ENCODE assay signal across 15 cellular contexts in the genomic region with DNA sequence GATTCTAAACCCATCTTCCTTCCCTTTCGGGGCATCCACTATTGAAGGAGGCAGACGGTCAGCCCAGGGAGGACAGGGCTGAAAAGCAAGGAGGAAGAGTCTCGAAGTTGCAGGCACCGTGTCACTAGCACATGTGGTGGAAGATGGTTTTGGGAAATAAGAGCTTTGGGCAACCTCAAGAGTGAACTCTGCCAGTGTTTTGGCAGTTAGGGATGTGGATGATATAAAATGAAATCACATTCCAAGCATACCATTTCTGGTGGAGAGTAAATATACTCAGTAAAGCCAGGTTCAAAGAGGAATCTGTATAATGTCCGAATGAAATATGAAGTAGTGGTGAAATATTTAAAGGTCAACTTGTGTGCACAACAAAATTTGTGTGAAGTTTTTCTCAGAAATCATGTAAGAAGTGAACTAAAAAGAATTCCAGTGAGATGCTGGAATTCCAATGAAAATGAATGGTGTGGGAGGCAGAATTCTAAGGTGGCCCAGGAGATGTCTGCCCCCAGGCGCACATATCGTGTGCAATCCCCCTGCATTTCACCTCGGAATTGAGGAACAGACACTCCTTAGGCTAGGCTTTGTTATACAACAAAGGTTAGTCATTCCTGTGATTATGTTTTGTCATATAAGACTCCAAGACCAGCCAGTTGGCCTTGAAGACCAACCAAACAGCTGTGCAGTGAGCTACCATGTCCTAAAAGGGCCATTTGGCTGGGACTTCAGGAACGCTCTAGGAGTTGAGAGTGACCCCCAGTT.
DNase-seq lines count a peak whose midpoint lies in the region; ATAC-seq and TF ChIP-seq lines count a peak whose summit lies in the region.
"Had no signal": no experiment of that assay in that cellular context is flagged by ENCODE, and none has a peak within 500 bp of the region (broad histone marks: within the 10 kb centered on the region; RNA-seq: fewer than 3 reads in every experiment).

No MANE protein-coding gene starts in this region.

- no peak overlapping the region for H2BK12ac ChIP-seq in H9 (ENCODE audit: insufficient read length, low read depth, low read length)

- H3K18ac ChIP-seq in H9 (ENCODE audit: insufficient read length, low read depth, low read length), result no peak overlapping the region

- no peaks in the 10 kb centered on the region for H3K23me2 ChIP-seq in H9 (ENCODE audit: insufficient read length, low read depth, low read length, poor library complexity, severe bottlenecking)

- H3K27ac Mint-ChIP-seq in H9, result no peak overlapping the region
- H3K27ac Mint-ChIP-seq: activated naive CD4-positive, alpha-beta T cell treated with anti-CD3 and anti-CD28 coated beads for 36 hours; IgD-negative memory B cell; immature natural killer cell; T-cell had no signal

- no peaks in the 10 kb centered on the region for H3K36me3 Mint-ChIP-seq in H9 (ENCODE audit: insufficient read depth in 1 of 3, low read depth in 3 of 3)
- H3K36me3 Mint-ChIP-seq: immature natural killer cell, T-cell had no signal

- H3K4me1 Mint-ChIP-seq in H9, result peaks cover 7 to 11% of the 10 kb centered on the region in 2 experiments
- H3K4me1 Mint-ChIP-seq: IgD-negative memory B cell, immature natural killer cell, T-cell had no signal

- in situ Hi-C loops in Caki2 (cut with HindIII; ENCODE audit: low pct_unique_long_range_greater_than_20kb, low sequenced_read_pairs), result no loop called here

- WGBS in thyroid gland, 2 donors, result 75 to 84% methylated on average over 9 of the region's 9 CpGs
- no CpG with 5 or more reads among the region's 9 CpGs for WGBS in H9 (ENCODE audit: extremely low coverage, insufficient read length, low lambda C conversion rate)

- H3K36me3 ChIP-seq in thyroid gland, result no peaks in the 10 kb centered on the region
- H3K36me3 ChIP-seq: gastrocnemius medialis had no signal

- DNase-seq in Caki2 (ENCODE audit: low read depth) (peak; percentile 48), M059J (ENCODE audit: low read depth) (peak; percentile 72), ecto neural progenitor cell (ENCODE audit: low spot score) (peak; percentile 29), omental fat pad (ENCODE audit: low spot score) (no peak), thyroid gland (no peak), H9 (no peak), NCI-H526 treated with DMSO at 0.1 percent for 48 hours (lab: John Stamatoyannopoulos, UW) (no peak)
- DNase-seq: activated naive CD4-positive, alpha-beta T cell treated with anti-CD3 and anti-CD28 coated beads for 36 hours; gastrocnemius medialis; immature natural killer cell; mucosa of descending colon; stimulated activated CD4-positive, alpha-beta T cell treated with anti-CD3 and anti-CD28 coated beads, Interleukin-15, amount 100 ng/mL, for 24 hours; T-cell had no signal

- no peak overlapping the region for H3T11ph ChIP-seq in H9 (ENCODE audit: low read length)

- no peak overlapping the region for H3K14ac ChIP-seq in H9 (ENCODE audit: insufficient read depth, low read length)

- H3K23ac ChIP-seq in H9 (ENCODE audit: insufficient read length, low read depth, low read length), result no peak overlapping the region

- no peak overlapping the region for H2BK5ac ChIP-seq in H9 (ENCODE audit: insufficient read length, low read length)

- H2BK120ac ChIP-seq in H9 (ENCODE audit: low read depth, low read length, poor library complexity, severe bottlenecking), result no peak overlapping the region

- H3K27me3 Mint-ChIP-seq in H9 (ENCODE audit: low read depth), result peaks cover 3% of the 10 kb centered on the region

- H3K9me3 Mint-ChIP-seq in H9, result no peaks in the 10 kb centered on the region
- H3K9me3 Mint-ChIP-seq: activated naive CD4-positive, alpha-beta T cell treated with anti-CD3 and anti-CD28 coated beads for 36 hours; IgD-negative memory B cell; immature natural killer cell; T-cell had no signal

- H3K4me2 ChIP-seq in H9 (ENCODE audit: insufficient read depth, insufficient read length, low read length), result no peak overlapping the region

- H3K4me3 ChIP-seq in thyroid gland (replicated peaks in 1 of 3), result no peak overlapping the region
- H3K4me3 ChIP-seq: gastrocnemius medialis, mucosa of descending colon had no signal

- no peak overlapping the region for H3K4me3 Mint-ChIP-seq in H9
- H3K4me3 Mint-ChIP-seq: activated naive CD4-positive, alpha-beta T cell treated with anti-CD3 and anti-CD28 coated beads for 36 hours; IgD-negative memory B cell; immature natural killer cell; T-cell had no signal

- no peak overlapping the region for H4K91ac ChIP-seq in H9 (ENCODE audit: insufficient read length, low read depth, low read length)

- no peak overlapping the region for H3K56ac ChIP-seq in H9 (ENCODE audit: insufficient read length, low read depth, low read length)

- no peaks in the 10 kb centered on the region for H3K9me3 ChIP-seq in thyroid gland
- H3K9me3 ChIP-seq in H9 (ENCODE audit: control insufficient read depth, low read depth, low read length), result no peaks in the 10 kb centered on the region
- H3K9me3 ChIP-seq: gastrocnemius medialis, mucosa of descending colon had no signal

- H3K4ac ChIP-seq in H9 (ENCODE audit: low read depth, low read length), result no peak overlapping the region

- H4K8ac ChIP-seq in H9 (replicated peaks; ENCODE audit: insufficient read length, low read depth, low read length), result no peak overlapping the region

- no peak overlapping the region for H2AFZ ChIP-seq in H9 (ENCODE audit: low read length)

- no peak overlapping the region for H3K27ac ChIP-seq in thyroid gland
- no peak overlapping the region for H3K27ac ChIP-seq in H9 (ENCODE audit: insufficient read length, low read depth, low read length)
- H3K27ac ChIP-seq: gastrocnemius medialis had no signal

- H4K20me1 ChIP-seq in H9 (ENCODE audit: control insufficient read depth, insufficient read depth, insufficient read length), result no peaks in the 10 kb centered on the region

- H2BK15ac ChIP-seq in H9 (ENCODE audit: low read depth, low read length), result no peak overlapping the region

- H4K5ac ChIP-seq in H9 (ENCODE audit: insufficient read length, low read depth, low read length), result no peak overlapping the region

- no peaks in the 10 kb centered on the region for H3K79me1 ChIP-seq in H9 (ENCODE audit: insufficient read depth, low read depth, low read length, poor library complexity, severe bottlenecking)

- ATAC-seq in omental fat pad (ENCODE audit: low FRiP score) (peak; percentile 84), HG03520 (IDR thresholded peaks at IDR 0.05; ENCODE audit: unreplicated experiment) (no peak)
- ATAC-seq: gastrocnemius medialis, mucosa of descending colon, T-cell had no signal

- H3K4me1 ChIP-seq in thyroid gland (no peaks in the 10 kb centered on the region), H9 (ENCODE audit: insufficient read depth, low read length) (no peaks in the 10 kb centered on the region)
- H3K4me1 ChIP-seq: gastrocnemius medialis had no signal

- no peak overlapping the region for H3K9ac ChIP-seq in H9 (ENCODE audit: extremely low read depth, insufficient read length, low read length)

- H3K79me2 ChIP-seq in H9 (ENCODE audit: insufficient read depth, low read length), result no peaks in the 10 kb centered on the region

- TF ChIP-seq POLR2A in thyroid gland (IDR thresholded peaks at IDR 0.05), result no peak

- intact Hi-C loops in thyroid gland (cut with DNase I), result no loop called here

- H2AK5ac ChIP-seq in H9 (ENCODE audit: insufficient read length, low read length), result no peak overlapping the region

- TF ChIP-seq CTCF in omental fat pad (IDR thresholded peaks at IDR 0.05) (no peak), thyroid gland (IDR thresholded peaks at IDR 0.05) (no peak), H9 (conservative IDR thresholded peaks at IDR 0.05) (no peak)

- H3K27me3 ChIP-seq in thyroid gland, result no peaks in the 10 kb centered on the region
- no peaks in the 10 kb centered on the region for H3K27me3 ChIP-seq in H9 (ENCODE audit: insufficient read depth, low read length)
- H3K27me3 ChIP-seq: gastrocnemius medialis had no signal

- H2BK20ac ChIP-seq in H9 (ENCODE audit: low read depth, low read length, poor library complexity, severe bottlenecking), result no peak overlapping the region

Comparison
In these comparisons a context has a peak if more than half of its experiments do, and no peak if none do; other contexts are left out.
1. DNase-seq: peak in Caki2 (single experiment), M059J (single experiment) and ecto neural progenitor cell (single experiment); none in omental fat pad (single experiment), thyroid gland (0 of 2), H9 (single experiment) and NCI-H526 treated with DMSO at 0.1 percent for 48 hours (single experiment).